11 cellular contexts compared by ENCODE assay signal in genomic region chr20:37365760-37366638, GRCh38. TPM values are rescaled to one million over a fixed set of nuclear protein-coding genes. Genes with fewer than 3 reads are reported as not detected.
DNase-seq lines count a peak whose midpoint lies in the region; ATAC-seq and TF ChIP-seq lines count a peak whose summit lies in the region.
"Had no signal": no experiment of that assay in that cellular context is flagged by ENCODE, and none has a peak within 500 bp of the region (broad histone marks: within the 10 kb centered on the region; RNA-seq: fewer than 3 reads in every experiment).

No MANE protein-coding gene starts in this region.

- peak; percentile 55 for ATAC-seq in GM18870 (IDR thresholded peaks at IDR 0.05; ENCODE audit: unreplicated experiment)
- peak; percentile 78 for ATAC-seq in HG02678 (IDR thresholded peaks at IDR 0.05; ENCODE audit: unreplicated experiment)
- no peak for ATAC-seq in gastrocnemius medialis

- DNase-seq in NAMALWA (ENCODE audit: low spot score), result peak; percentile 64
- DNase-seq in middle frontal gyrus (ENCODE audit: extremely low spot score, low spot score), result no peak
- no peak for DNase-seq in DMS114 treated with DMSO at 0.1 percent for 48 hours (lab: John Stamatoyannopoulos, UW; ENCODE audit: unreplicated experiment)
- DNase-seq in NCI-H1105 treated with DMSO at 0.1 percent for 48 hours (lab: John Stamatoyannopoulos, UW), result no peak
- no peak for DNase-seq in gastrocnemius medialis
- DNase-seq: kidney glomerular epithelial cell had no signal

- H3K4me1 ChIP-seq in neutrophil (ENCODE audit: control insufficient read depth in 1 of 2, insufficient read depth in 1 of 2, low read depth in 1 of 2, low read length in 1 of 2) (peaks cover 12 to 14% of the 10 kb centered on the region in 2 experiments), gastrocnemius medialis (no peaks in the 10 kb centered on the region)

- in situ Hi-C loops in gastrocnemius medialis (cut with MboI; ENCODE audit: low sequenced_read_pairs in 4 of 4), result no loop called here

- H3K36me3 ChIP-seq in neutrophil, result no peaks in the 10 kb centered on the region
- H3K36me3 ChIP-seq in gastrocnemius medialis, result no peaks in the 10 kb centered on the region

- H3K27ac ChIP-seq in neutrophil, result peak overlapping the region; percentile 67
- H3K27ac ChIP-seq in gastrocnemius medialis, result no peak overlapping the region
- H3K27ac ChIP-seq: KMS-11, SK-N-MC had no signal

- H3K4me3 ChIP-seq in neutrophil (ENCODE audit: low read depth in 1 of 2, low read length in 1 of 2) (no peak overlapping the region), gastrocnemius medialis (no peak overlapping the region)
- H3K4me3 ChIP-seq: SK-N-MC had no signal

- no peaks in the 10 kb centered on the region for H3K9me3 ChIP-seq in neutrophil
- no peaks in the 10 kb centered on the region for H3K9me3 ChIP-seq in gastrocnemius medialis

- H3K27me3 ChIP-seq in neutrophil (no peaks in the 10 kb centered on the region), gastrocnemius medialis (no peaks in the 10 kb centered on the region)

- TF ChIP-seq POLR2A in gastrocnemius medialis (IDR thresholded peaks at IDR 0.05), result no peak

- intact Hi-C loops in gastrocnemius medialis (cut with DNase I; ENCODE audit: low total_unique reads), result no loop called here

- TF ChIP-seq CTCF in neutrophil (IDR thresholded peaks at IDR 0.05), result no peak
- no peak for TF ChIP-seq CTCF in gastrocnemius medialis (IDR thresholded peaks at IDR 0.05 in 4 of 5, conservative IDR thresholded peaks at IDR 0.05 in 1 of 5)

RNA-seq across cellular contexts. Expression of gene SRC, which starts 20.1 kb away (rescaled TPM):
- total RNA-seq in gastrocnemius medialis, result 1 to 10 TPM; 1.0 to 2.3 (median 1.8) TPM

Comparison
In these comparisons a context has a peak if more than half of its experiments do, and no peak if none do; other contexts are left out.
1. ATAC-seq: peak in GM18870 (single experiment) and HG02678 (single experiment); none in gastrocnemius medialis (0 of 2).